Comparison of ENCODE assay signal across 17 cellular contexts in the genomic region with DNA sequence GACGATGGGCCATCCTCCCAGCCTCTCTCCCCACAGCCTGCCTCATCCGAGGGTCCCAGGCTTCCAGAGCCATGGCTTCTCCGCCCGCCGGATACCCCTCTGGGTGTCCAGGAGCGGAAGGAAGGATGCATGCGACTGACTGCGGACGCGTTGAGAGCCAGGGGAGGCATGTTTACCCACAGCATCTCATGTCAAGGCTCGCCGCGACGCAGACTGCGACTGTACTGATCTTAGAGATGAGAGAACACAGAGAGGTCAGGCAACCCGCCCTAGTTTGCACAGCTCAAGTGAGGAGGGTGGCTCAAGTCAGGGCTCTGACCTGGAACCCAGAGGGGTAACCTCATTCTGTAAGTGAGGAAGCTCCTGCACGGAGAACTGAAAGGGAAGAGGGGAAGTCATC.
"Had no signal": no experiment of that assay in that cellular context is flagged by ENCODE, and none has a peak within 500 bp of the region (broad histone marks: within the 10 kb centered on the region; RNA-seq: fewer than 3 reads in every experiment).

No MANE protein-coding gene starts in this region.

- FAIRE-seq: colon, endometrium, keratinocyte, small intestine had no signal

- ATAC-seq: left lung, right cardiac atrium, T-helper 17 cell had no signal

- DNase-seq: activated CD4-positive, alpha-beta T cell treated with anti-CD3 and anti-CD28 coated beads for 4 hours; activated CD8-positive, alpha-beta memory T cell treated with anti-CD3 and anti-CD28 coated beads for 24 hours; mammary epithelial cell; right cardiac atrium; small intestine; stimulated activated CD4-positive, alpha-beta T cell treated with anti-CD3 and anti-CD28 coated beads, Interleukin-4, amount 100 ng/mL, for 24 hours; stimulated activated naive CD4-positive, alpha-beta T cell treated with Interleukin-2 at 50 U/mL for 16 hours; T-helper 17 cell had no signal

- H3K4me3 Mint-ChIP-seq: activated T-helper 1 cell treated with anti-CD3 and anti-CD28 coated beads, Interleukin-12 subunit alpha, Interleukin-12 subunit beta, Interleukin-2, Interleukin-4 antibody, amounts not matched to agents 30 ng/mL and 10 ng/mL and 1 ng/mL, durations not matched to agents 14 hours and 24 hours and 36 hours had no signal

- H3K27ac ChIP-seq: ascending aorta, hepatocyte, left lung, prostate gland, suprapubic skin had no signal

- H3K9me3 ChIP-seq: ascending aorta, left lung, prostate gland, suprapubic skin had no signal

- H2AFZ ChIP-seq: hepatocyte had no signal

- H3K27ac Mint-ChIP-seq: activated T-helper 1 cell treated with anti-CD3 and anti-CD28 coated beads, Interleukin-12 subunit alpha, Interleukin-12 subunit beta, Interleukin-2, Interleukin-4 antibody, amounts not matched to agents 30 ng/mL and 10 ng/mL and 1 ng/mL, durations not matched to agents 14 hours and 24 hours and 36 hours had no signal

- H3K4me3 ChIP-seq: ascending aorta, hepatocyte, left lung, prostate gland, suprapubic skin had no signal

- H3K36me3 ChIP-seq: ascending aorta, left lung, prostate gland, suprapubic skin had no signal

- H3K4me2 ChIP-seq: hepatocyte had no signal

- H3K79me2 ChIP-seq: hepatocyte had no signal

- H3K9me3 Mint-ChIP-seq: activated T-helper 1 cell treated with anti-CD3 and anti-CD28 coated beads, Interleukin-12 subunit alpha, Interleukin-12 subunit beta, Interleukin-2, Interleukin-4 antibody, amounts not matched to agents 30 ng/mL and 10 ng/mL and 1 ng/mL, durations not matched to agents 14 hours and 24 hours and 36 hours had no signal
